ENCODE assay signal across 11 cellular contexts in the genomic region with DNA sequence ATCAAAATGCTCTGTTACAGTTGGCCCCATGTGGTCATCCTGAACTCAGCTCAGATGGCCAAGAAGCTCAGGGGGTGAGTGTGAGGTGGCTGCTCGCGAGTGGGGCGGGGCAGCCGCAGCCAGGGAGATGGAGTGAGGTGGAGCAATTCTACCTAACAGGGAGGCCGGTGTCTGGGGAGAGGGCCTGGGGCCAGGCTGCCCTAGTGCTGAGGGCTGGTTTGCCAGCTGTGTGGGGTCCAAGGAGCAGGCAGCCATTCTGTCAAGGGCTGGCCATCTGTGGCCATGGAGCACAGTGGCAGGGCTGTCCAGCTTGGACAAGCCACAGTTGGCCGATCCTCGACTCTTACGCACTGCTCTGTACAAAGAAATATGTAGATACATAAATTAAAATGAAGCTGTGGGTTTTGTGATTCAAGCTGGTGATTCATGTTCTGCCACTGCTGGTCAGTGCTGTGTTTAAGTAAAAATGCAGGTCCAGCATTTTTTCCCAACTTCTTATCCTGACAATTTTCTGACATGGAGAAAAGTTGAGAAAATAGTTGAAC.
A peak's percentile ranks its signal among the peaks of the same experiment; 100 is the strongest.
DNase-seq lines count a peak whose midpoint lies in the region; ATAC-seq and TF ChIP-seq lines count a peak whose summit lies in the region.
"Had no signal": no experiment of that assay in that cellular context is flagged by ENCODE, and none has a peak within 500 bp of the region (broad histone marks: within the 10 kb centered on the region; RNA-seq: fewer than 3 reads in every experiment).

No MANE protein-coding gene starts in this region.

- no peak for TF ChIP-seq POLR2A in IMR-90 (IDR thresholded peaks at IDR 0.05; ENCODE audit: low read depth, low read length)

- peak overlapping the region; percentile 84 for H2BK5ac ChIP-seq in IMR-90 (ENCODE audit: low read depth, low read length, poor library complexity, severe bottlenecking)

- H3K56ac ChIP-seq in IMR-90 (ENCODE audit: extremely low read depth, insufficient read depth, low read length), result no peak overlapping the region

- peak; percentile 67 for DNase-seq in AG04449 (ENCODE audit: low read depth, low spot score)
- DNase-seq in IMR-90, result peak; percentile 94
- peak; percentile 56 for DNase-seq in dedifferentiated amniotic fluid mesenchymal stem cell (ENCODE audit: extremely low spot score)
- DNase-seq in GM13976 (ENCODE audit: low spot score), result no peak
- no peak for DNase-seq in NAMALWA (ENCODE audit: low spot score)
- DNase-seq in HuH-7 (ENCODE audit: low spot score), result no peak
- no peak for DNase-seq in DMS114 treated with DMSO at 0.1 percent for 48 hours (lab: John Stamatoyannopoulos, UW; ENCODE audit: unreplicated experiment)
- DNase-seq: NCI-H2081; stimulated activated CD4-positive, alpha-beta T cell treated with anti-CD3 and anti-CD28 coated beads, Interleukin-2, amount 100 ng/mL, for 48 hours had no signal

- H2AFZ ChIP-seq in IMR-90 (replicated peaks; ENCODE audit: low read length, poor library complexity), result peak overlapping the region; percentile 85

- peak overlapping the region; percentile 8; the same call in 1 of the 2 replicates for H3K4me3 ChIP-seq in AG04449 (ENCODE audit: low read depth, low read length)
- H3K4me3 ChIP-seq in IMR-90 (ENCODE audit: insufficient read depth, low read depth, low read length), result no peak overlapping the region
- no peak overlapping the region for H3K4me3 ChIP-seq in muscle layer of colon (ENCODE audit: low read depth in 1 of 2, low read length in 2 of 2)
- H3K4me3 ChIP-seq: BLaER1 treated with 17β-estradiol and CSF1 and Interleukin-3, amounts not matched to agents 10 nM and 100 nM had no signal

- TF ChIP-seq CTCF in AG04449 (IDR thresholded peaks at IDR 0.05; ENCODE audit: insufficient read depth, low read length, missing control alignments), result no peak
- TF ChIP-seq CTCF in IMR-90 (conservative IDR thresholded peaks at IDR 0.05; ENCODE audit: low read depth, low read length), result no peak
- TF ChIP-seq CTCF in GM13976 (IDR thresholded peaks at IDR 0.05; ENCODE audit: borderline replicate concordance, control extremely low read depth, extremely low read depth, insufficient read depth, missing control alignments), result no peak

- peak overlapping the region; percentile 32 for H3K18ac ChIP-seq in IMR-90 (ENCODE audit: low read depth, low read length)

- ATAC-seq in IMR-90 (ENCODE audit: low read depth), result peak; percentile 68

- H4K5ac ChIP-seq in IMR-90 (ENCODE audit: low read depth, low read length), result peak overlapping the region; percentile 5; the same call in 1 of the 2 replicates

- peaks cover 15% of the 10 kb centered on the region for H3K4me1 ChIP-seq in IMR-90 (ENCODE audit: control insufficient read depth, insufficient read depth, low read length)
- peaks cover 19% of the 10 kb centered on the region for H3K4me1 ChIP-seq in muscle layer of colon (ENCODE audit: insufficient read depth, low read length)

- peak overlapping the region; percentile 76; the same call in 1 of the 2 replicates for H2BK20ac ChIP-seq in IMR-90 (ENCODE audit: low read depth, low read length)

- peak overlapping the region; percentile 75 for H2BK120ac ChIP-seq in IMR-90 (ENCODE audit: low read depth, low read length)

- no peaks in the 10 kb centered on the region for H3K79me1 ChIP-seq in IMR-90 (ENCODE audit: low read depth in 1 of 2, low read length in 2 of 2)

- WGBS in IMR-90 (ENCODE audit: extremely low coverage in 2 of 2, insufficient read length in 1 of 2), 2 experiments, result 55% methylated on average over 3 of the region's 8 CpGs; no CpG with 5 or more reads in 1 of the 2 experiments

- no peak for TF ChIP-seq RAD21 in IMR-90 (IDR thresholded peaks at IDR 0.05; ENCODE audit: low read length)

- POLR2A ChIA-PET in AG04449 (lab: Yijun Ruan, JAX), result interaction anchor here (1.4 kb wide), 1 partner anchor 64 kb away, joined by 3 read pairs; no protein-coding TSS in a partner anchor
- POLR2A ChIA-PET in IMR-90 (lab: Charles Lee; ENCODE audit: unreplicated experiment), result no interaction called here

- no peak overlapping the region for H3K23ac ChIP-seq in IMR-90 (ENCODE audit: low read depth, low read length)

- BruUV-seq in IMR-90 (replicated peaks; lab: Mats Ljungman, UMichigan), result no TSS peak

- in situ Hi-C loops in IMR-90 (cut with MboI; ENCODE audit: low sequenced_read_pairs) (no loop called here), GM13976 (cut with MboI; ENCODE audit: low sequenced_read_pairs, unreplicated experiment) (no loop called here)

- dilution Hi-C loops in IMR-90 (cut with HindIII; ENCODE audit: low sequenced_read_pairs, unreplicated experiment), result no loop called here

- intact Hi-C loops in IMR-90 (cut with micrococcal nuclease), result loop anchor here (2.0 kb wide), 1 partner anchor 70 kb away; no protein-coding TSS in a partner anchor

- CTCF ChIA-PET in AG04449 (lab: Yijun Ruan, JAX), result no interaction called here
- CTCF ChIA-PET in IMR-90 (lab: Yijun Ruan, JAX), result interaction anchor here (0.9 kb wide), 1 partner anchor 70 kb away, joined by 3 read pairs; no protein-coding TSS in a partner anchor

- peaks cover 3% of the 10 kb centered on the region for H4K20me1 ChIP-seq in IMR-90 (ENCODE audit: insufficient read depth, low read length)
- H4K20me1 ChIP-seq: BLaER1 treated with 17β-estradiol and CSF1 and Interleukin-3, amounts not matched to agents 10 nM and 100 nM had no signal

- H3K4me2 ChIP-seq in IMR-90 (ENCODE audit: low read depth, low read length), result peak overlapping the region; percentile 32

- H2BK15ac ChIP-seq in IMR-90 (ENCODE audit: low read depth, low read length), result no peak overlapping the region; the same call in 2 of the 3 replicates

- peak overlapping the region; percentile 58 for H2AK9ac ChIP-seq in IMR-90 (replicated peaks; ENCODE audit: low read depth, low read length, poor library complexity)

- H3K9ac ChIP-seq in IMR-90 (ENCODE audit: low read depth, low read length) (no peak overlapping the region), muscle layer of colon (ENCODE audit: low read length) (no peak overlapping the region)

- H3K4ac ChIP-seq in IMR-90 (ENCODE audit: low read depth, low read length), result peak overlapping the region; percentile 80

- H3K36me3 ChIP-seq in IMR-90 (ENCODE audit: control insufficient read depth, insufficient read depth, low read length) (no peaks in the 10 kb centered on the region), muscle layer of colon (ENCODE audit: insufficient read depth, low read length) (no peaks in the 10 kb centered on the region)
- H3K36me3 ChIP-seq: BLaER1 treated with 17β-estradiol and CSF1 and Interleukin-3, amounts not matched to agents 10 nM and 100 nM had no signal

- peak overlapping the region; percentile 45; the same call in 1 of the 2 replicates for H4K91ac ChIP-seq in IMR-90 (ENCODE audit: insufficient read depth, low read depth, low read length)

- H3K27ac ChIP-seq in IMR-90 (ENCODE audit: insufficient read depth, low read length) (peak overlapping the region; percentile 40), muscle layer of colon (ENCODE audit: low read depth, low read length) (peak overlapping the region; percentile 55)
- H3K27ac ChIP-seq: BLaER1 treated with 17β-estradiol and CSF1 and Interleukin-3, amounts not matched to agents 10 nM and 100 nM had no signal

- H3K14ac ChIP-seq in IMR-90 (replicated peaks; ENCODE audit: low read depth, low read length), result peak overlapping the region; percentile 67

- peaks cover 12% of the 10 kb centered on the region for H3K9me1 ChIP-seq in IMR-90 (ENCODE audit: insufficient read depth, low read length)

- peak overlapping the region; percentile 3 to 69; a peak in 3 of 4 replicates for H4K8ac ChIP-seq in IMR-90 (ENCODE audit: low read depth in 2 of 2, low read length in 2 of 2)

- peak overlapping the region; percentile 55; the same call in 1 of the 2 replicates for H2AK5ac ChIP-seq in IMR-90 (ENCODE audit: low read depth, low read length)

- H3K27me3 ChIP-seq in IMR-90 (ENCODE audit: control insufficient read depth, insufficient read depth, low read length) (no peaks in the 10 kb centered on the region; the same call in 1 of the 2 replicates), muscle layer of colon (ENCODE audit: control insufficient read depth in 1 of 2, insufficient read depth in 2 of 2, low read length in 2 of 2) (no peaks in the 10 kb centered on the region)

- H3K9me3 ChIP-seq in IMR-90 (ENCODE audit: control insufficient read depth, insufficient read depth, low read length) (no peaks in the 10 kb centered on the region), muscle layer of colon (ENCODE audit: low read length) (no peaks in the 10 kb centered on the region)
- H3K9me3 ChIP-seq: BLaER1 treated with 17β-estradiol and CSF1 and Interleukin-3, amounts not matched to agents 10 nM and 100 nM had no signal

TF ChIP-seq in IMR-90, 13 proteins besides CTCF, POLR2A, EP300 and RAD21:
- no peak for TF ChIP-seq MAZ (IDR thresholded peaks at IDR 0.05; ENCODE audit: borderline replicate concordance, low read depth, low read length)
- TF ChIP-seq CHD1 (IDR thresholded peaks at IDR 0.05; ENCODE audit: low read depth, low read length), result no peak
- TF ChIP-seq FOS (IDR thresholded peaks at IDR 0.05; ENCODE audit: low read depth, low read length), result peak; percentile 56
- TF ChIP-seq MAFK (IDR thresholded peaks at IDR 0.05; ENCODE audit: low read depth, low read length), result peak; percentile 94
- no peak for TF ChIP-seq SMC3 (IDR thresholded peaks at IDR 0.05; ENCODE audit: low read depth, low read length)
- TF ChIP-seq RCOR1 (IDR thresholded peaks at IDR 0.05; ENCODE audit: insufficient replicate concordance, low read length), result no peak
- no peak for TF ChIP-seq NFE2L2 (IDR thresholded peaks at IDR 0.05; ENCODE audit: low read depth, low read length)

Comparison
In these comparisons a context has a peak if more than half of its experiments do, and no peak if none do; other contexts are left out.
1. DNase-seq: peak in AG04449 (single experiment), IMR-90 (single experiment) and dedifferentiated amniotic fluid mesenchymal stem cell (single experiment); none in GM13976 (single experiment), NAMALWA (single experiment), HuH-7 (single experiment) and DMS114 treated with DMSO at 0.1 percent for 48 hours (single experiment).